In genomic region chr19:13018037-13018914, GRCh38 we compare ENCODE assay signal across 14 cellular contexts. TPM values are rescaled to one million over a fixed set of nuclear protein-coding genes. Genes with fewer than 3 reads are reported as not detected.
DNase-seq lines count a peak whose midpoint lies in the region; ATAC-seq and TF ChIP-seq lines count a peak whose summit lies in the region.
"Had no signal": no experiment of that assay in that cellular context is flagged by ENCODE, and none has a peak within 500 bp of the region (broad histone marks: within the 10 kb centered on the region; RNA-seq: fewer than 3 reads in every experiment).

No MANE protein-coding gene starts in this region.

- H3K4me3 Mint-ChIP-seq in stimulated activated memory B cell treated with anti-CD40 and anti-IgM and Interleukin-4, amounts not matched to agents 10 μg/mL and 1 μg/mL and 100 μg/mL, for 72 hours: no peak overlapping the region

- H3K27ac Mint-ChIP-seq in activated naive CD4-positive, alpha-beta T cell treated with anti-CD3 and anti-CD28 coated beads, Interleukin-2, amount 50 U/mL, for 72 hours: no peak overlapping the region
- H3K27ac Mint-ChIP-seq in stimulated activated memory B cell treated with anti-CD40 and anti-IgM and Interleukin-4, amounts not matched to agents 10 μg/mL and 1 μg/mL and 100 μg/mL, for 72 hours: no peak overlapping the region

- intact Hi-C loops in body of pancreas (cut with DNase I) (no loop called here), spleen (cut with DNase I; ENCODE audit: low total_unique reads) (no loop called here)

- no peaks in the 10 kb centered on the region for H3K36me3 Mint-ChIP-seq in activated naive CD4-positive, alpha-beta T cell treated with anti-CD3 and anti-CD28 coated beads, Interleukin-2, amount 50 U/mL, for 72 hours
- no peaks in the 10 kb centered on the region for H3K36me3 Mint-ChIP-seq in stimulated activated memory B cell treated with anti-CD40 and anti-IgM and Interleukin-4, amounts not matched to agents 10 μg/mL and 1 μg/mL and 100 μg/mL, for 72 hours

- DNase-seq in H7 (peak; percentile 82), body of pancreas (peak in 1 of 4 donors; percentile 46), hypothalamus (lab: John Stamatoyannopoulos, UW) (peak in 36 of 51 donors; percentile 19 to 79 (median 61)), spleen (no peak), A172 (ENCODE audit: low spot score) (no peak), GM20000 (ENCODE audit: low spot score) (no peak)
- no peak for DNase-seq in activated naive CD4-positive, alpha-beta T cell treated with anti-CD3 and anti-CD28 coated beads, Interleukin-2, amount 50 U/mL, for 72 hours (ENCODE audit: low spot score in 2 of 2)
- DNase-seq: activated gamma-delta T cell, NCI-H82, small intestine, T-helper 9 cell had no signal

- no peaks in the 10 kb centered on the region for H3K36me3 ChIP-seq in H7 (replicated peaks; ENCODE audit: control insufficient read depth, insufficient read depth, low read length)
- H3K36me3 ChIP-seq in body of pancreas (replicated peaks in 1 of 2; ENCODE audit: insufficient read depth in 1 of 2, low read depth in 2 of 2): no peaks in the 10 kb centered on the region
- H3K36me3 ChIP-seq in spleen: no peaks in the 10 kb centered on the region

- H3K27me3 ChIP-seq in H7 (ENCODE audit: control insufficient read depth, insufficient read depth, low read length) (peaks cover 99% of the 10 kb centered on the region), body of pancreas (no peaks in the 10 kb centered on the region), spleen (replicated peaks in 1 of 7) (peaks cover 0 to 50% (median 14%) of the 10 kb centered on the region in 7 donors)

- H3K9me3 Mint-ChIP-seq in activated naive CD4-positive, alpha-beta T cell treated with anti-CD3 and anti-CD28 coated beads, Interleukin-2, amount 50 U/mL, for 72 hours: no peaks in the 10 kb centered on the region
- no peaks in the 10 kb centered on the region for H3K9me3 Mint-ChIP-seq in stimulated activated memory B cell treated with anti-CD40 and anti-IgM and Interleukin-4, amounts not matched to agents 10 μg/mL and 1 μg/mL and 100 μg/mL, for 72 hours

- H3K4me3 ChIP-seq in H7 (ENCODE audit: insufficient read depth, low read depth, low read length) (no peak overlapping the region), body of pancreas (no peak overlapping the region), spleen (no peak overlapping the region)

- TF ChIP-seq POLR2A in body of pancreas (IDR thresholded peaks at IDR 0.05) (no peak), spleen (IDR thresholded peaks at IDR 0.05) (no peak)

- H3K9me3 ChIP-seq in body of pancreas: no peaks in the 10 kb centered on the region
- no peaks in the 10 kb centered on the region for H3K9me3 ChIP-seq in spleen

- H3K4me1 ChIP-seq in body of pancreas (peaks cover 33% of the 10 kb centered on the region), spleen (peaks cover 23 to 93% (median 64%) of the 10 kb centered on the region in 6 donors)

- H3K27ac ChIP-seq in body of pancreas: peak overlapping the region in 3 of 4 donors; percentile 38 to 70 (median 54)
- peak overlapping the region; percentile 42 to 91 (median 67) for H3K27ac ChIP-seq in spleen

- peaks cover 34% of the 10 kb centered on the region for H3K4me1 Mint-ChIP-seq in stimulated activated memory B cell treated with anti-CD40 and anti-IgM and Interleukin-4, amounts not matched to agents 10 μg/mL and 1 μg/mL and 100 μg/mL, for 72 hours

- WGBS in body of pancreas, 2 donors: 64 to 68% methylated on average over 17 to 20 of the region's 21 CpGs
- WGBS in spleen, 5 donors: 63 to 76% (median 70%) methylated on average over 17 to 20 of the region's 21 CpGs

- TF ChIP-seq CTCF in body of pancreas (IDR thresholded peaks at IDR 0.05) (no peak), spleen (IDR thresholded peaks at IDR 0.05 in 8 of 11, conservative IDR thresholded peaks at IDR 0.05 in 3 of 11) (no peak), GM20000 (IDR thresholded peaks at IDR 0.05; ENCODE audit: extremely low read depth, missing control alignments) (no peak)

- no peak for ATAC-seq in body of pancreas
- ATAC-seq in activated naive CD4-positive, alpha-beta T cell treated with anti-CD3 and anti-CD28 coated beads, Interleukin-2, amount 50 U/mL, for 72 hours: no peak
- ATAC-seq in stimulated activated memory B cell treated with anti-CD40 and anti-IgM and Interleukin-4, amounts not matched to agents 10 μg/mL and 1 μg/mL and 100 μg/mL, for 72 hours: no peak

- H3K27me3 Mint-ChIP-seq in stimulated activated memory B cell treated with anti-CD40 and anti-IgM and Interleukin-4, amounts not matched to agents 10 μg/mL and 1 μg/mL and 100 μg/mL, for 72 hours: peaks cover 78% of the 10 kb centered on the region

RNA-seq across cellular contexts. Expression of gene NFIX, which starts 23.0 kb away (rescaled TPM):
- total RNA-seq in H7 (2014; rRNA removed; shearing (Covaris generic)): 0.03 and 0.07 TPM in 2 replicates
- total RNA-seq in body of pancreas (10 to 100 TPM; 16.9 to 26.7 TPM), spleen (10 to 100 TPM; 12.3 to 41.4 (median 26.7) TPM)
- polyA plus RNA-seq in spleen: 1 to 10 TPM; 1.1 to 7.7 (median 1.5) TPM
- total RNA-seq in activated naive CD4-positive, alpha-beta T cell treated with anti-CD3 and anti-CD28 coated beads, Interleukin-2, amount 50 U/mL, for 72 hours: 1 to 10 TPM; 1.8 to 5.4 TPM
- total RNA-seq in A172 (2014; rRNA removed; shearing (Covaris generic)): 17.0 and 25.7 TPM in 2 replicates

RNA-seq across cellular contexts. Expression of gene DAND5, which starts 48.9 kb away (rescaled TPM):
- 0.15 TPM in 1 of 2 replicates, not detected in the other for total RNA-seq in H7 (2014; rRNA removed; shearing (Covaris generic))
- total RNA-seq in body of pancreas: not detected
- not detected for total RNA-seq in spleen
- not detected for polyA plus RNA-seq in spleen
- total RNA-seq in activated naive CD4-positive, alpha-beta T cell treated with anti-CD3 and anti-CD28 coated beads, Interleukin-2, amount 50 U/mL, for 72 hours: 1 to 10 TPM in 1 of 2 donors, under 1 TPM in 1; 0.31 to 1.3 TPM
- 0.10 and 0.36 TPM in 2 replicates for total RNA-seq in A172 (2014; rRNA removed; shearing (Covaris generic))
- total RNA-seq: glomerular endothelial cell, ureter had no signal

Comparison
In these comparisons a context has a peak if more than half of its experiments do, and no peak if none do; other contexts are left out.
1. DNase-seq: peak in H7 (single experiment) and hypothalamus (36 of 51); none in spleen (single experiment), activated naive CD4-positive, alpha-beta T cell treated with anti-CD3 and anti-CD28 coated beads, Interleukin-2, amount 50 U/mL, for 72 hours (0 of 2), A172 (single experiment) and GM20000 (single experiment).